In the genomic region with DNA sequence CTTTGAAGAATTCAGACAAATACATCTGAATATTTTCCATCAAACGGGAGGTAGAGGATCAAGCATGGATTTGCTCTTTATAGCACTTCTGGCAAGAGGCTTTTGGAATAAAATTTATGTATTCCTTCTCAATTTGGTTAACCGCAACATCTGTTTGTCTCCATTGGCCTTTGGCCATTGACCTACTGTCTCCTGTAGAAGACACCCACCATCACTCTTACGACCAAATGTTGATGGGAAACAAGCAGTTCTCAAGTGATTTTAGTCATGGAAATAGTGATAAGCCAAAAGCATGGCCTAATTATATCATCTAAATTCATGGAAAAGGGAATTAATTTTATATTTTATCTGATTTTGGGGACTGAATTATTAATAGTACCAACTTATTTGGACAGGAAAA, we compare ENCODE assay signal across 21 cellular contexts.
A peak's percentile ranks its signal among the peaks of the same experiment; 100 is the strongest.
DNase-seq lines count a peak whose midpoint lies in the region; ATAC-seq, FAIRE-seq and TF ChIP-seq lines count a peak whose summit lies in the region.
"Had no signal": no experiment of that assay in that cellular context is flagged by ENCODE, and none has a peak within 500 bp of the region (broad histone marks: within the 10 kb centered on the region; RNA-seq: fewer than 3 reads in every experiment).

No MANE protein-coding gene starts in this region.

- no peaks in the 10 kb centered on the region for H3K79me1 ChIP-seq in mesendoderm (ENCODE audit: low read length)

- no peaks in the 10 kb centered on the region for H3K9me3 ChIP-seq in right cardiac atrium (ENCODE audit: control insufficient read depth, low read length)
- H3K9me3 ChIP-seq: A549 had no signal

- TF ChIP-seq CTCF in AG10803 (conservative IDR thresholded peaks at IDR 0.05; ENCODE audit: low read length) (no peak), fibroblast of villous mesenchyme (IDR thresholded peaks at IDR 0.05; ENCODE audit: insufficient read depth, low read depth, low read length) (no peak)

- H2BK120ac ChIP-seq in mesendoderm (ENCODE audit: low read depth, low read length): no peak overlapping the region

- no peak overlapping the region for H2BK5ac ChIP-seq in mesendoderm (ENCODE audit: low read length)

- no peaks in the 10 kb centered on the region for H3K36me3 ChIP-seq in mesendoderm (ENCODE audit: control insufficient read depth, insufficient read depth, low read length)

- no peak overlapping the region for H4K8ac ChIP-seq in mesendoderm (ENCODE audit: low read depth, low read length)

- no peak overlapping the region for H4K5ac ChIP-seq in mesendoderm (ENCODE audit: low read length)

- H2AK5ac ChIP-seq in mesendoderm (ENCODE audit: low read length): no peak overlapping the region

- no peak overlapping the region for H3K23ac ChIP-seq in mesendoderm (ENCODE audit: low read length)

- 79% methylated on average over 3 of the region's 3 CpGs for WGBS in right cardiac atrium
- no CpG with 5 or more reads among the region's 3 CpGs for WGBS in mesendoderm (ENCODE audit: extremely low coverage, insufficient coverage, low lambda C conversion rate)

- H3K4ac ChIP-seq in mesendoderm (ENCODE audit: low read depth, low read length): no peak overlapping the region

- H3K27ac ChIP-seq in right cardiac atrium (ENCODE audit: low read length): no peak overlapping the region
- H3K27ac ChIP-seq in mesendoderm (ENCODE audit: low read depth, low read length): no peak overlapping the region
- H3K27ac ChIP-seq: A549 had no signal

- no peak overlapping the region for H3K56ac ChIP-seq in mesendoderm (ENCODE audit: low read length)

- peak; percentile 55 for DNase-seq in AG10803 (ENCODE audit: low read depth)
- peak; percentile 44 for DNase-seq in fibroblast of villous mesenchyme (ENCODE audit: low read depth)
- no peak for DNase-seq in right cardiac atrium
- no peak for DNase-seq in SW 1271 (lab: John Stamatoyannopoulos, UW)
- no peak for DNase-seq in mesendoderm
- DNase-seq: 8988T; ACHN; C1 segment of cervical spinal cord; Calu3; CD4-positive, alpha-beta memory T cell; COR-L47; DMS53; DMS79 treated with DMSO at 0.1 percent for 48 hours; GF-D8; H9 had no signal

- H3K4me3 ChIP-seq in AG10803 (ENCODE audit: low read length) (no peak overlapping the region), fibroblast of villous mesenchyme (ENCODE audit: low read depth, low read length) (no peak overlapping the region), right cardiac atrium (ENCODE audit: low read length) (no peak overlapping the region), mesendoderm (ENCODE audit: low read length) (no peak overlapping the region)
- H3K4me3 ChIP-seq: A549, GM23338 had no signal

- H3K4me1 ChIP-seq in right cardiac atrium (ENCODE audit: control insufficient read depth, insufficient read depth, low read length) (no peaks in the 10 kb centered on the region), mesendoderm (ENCODE audit: control insufficient read depth, low read depth, low read length) (no peaks in the 10 kb centered on the region)
- H3K4me1 ChIP-seq: A549 had no signal

- no peaks in the 10 kb centered on the region for H3K79me2 ChIP-seq in mesendoderm (ENCODE audit: control insufficient read depth, insufficient read depth, low read length)

- intact Hi-C loops in right cardiac atrium (cut with DNase I): no loop called here

- H3K9ac ChIP-seq in mesendoderm (ENCODE audit: low read length): no peak overlapping the region

- no peak overlapping the region for H3K4me2 ChIP-seq in mesendoderm (ENCODE audit: low read length)
- H3K4me2 ChIP-seq: A549, GM23338 had no signal

- H3K27me3 ChIP-seq in right cardiac atrium (ENCODE audit: control insufficient read depth, insufficient read depth) (no peaks in the 10 kb centered on the region), mesendoderm (ENCODE audit: insufficient read depth, low read length, poor library complexity) (no peaks in the 10 kb centered on the region)

- peak; percentile 23 for FAIRE-seq in endometrium (lab: Jason Lieb, UNC)
- FAIRE-seq: A549, GM12891, GM18507 had no signal

- H2BK15ac ChIP-seq in mesendoderm (replicated peaks; ENCODE audit: low read depth): no peak overlapping the region

- H3K18ac ChIP-seq in mesendoderm (ENCODE audit: low read length): no peak overlapping the region

- ATAC-seq in right cardiac atrium: no peak
- ATAC-seq: A549, GM23338, HCT116 had no signal

Comparison
In these comparisons a context has a peak if more than half of its experiments do, and no peak if none do; other contexts are left out.
1. DNase-seq: peak in AG10803 (single experiment) and fibroblast of villous mesenchyme (single experiment); none in right cardiac atrium (0 of 3), SW 1271 (0 of 2) and mesendoderm (single experiment).